ENCODE assay signal across 24 cellular contexts in genomic region chr7:28016297-28016696, GRCh38.
DNase-seq lines count a peak whose midpoint lies in the region; ATAC-seq and TF ChIP-seq lines count a peak whose summit lies in the region.
"Had no signal": no experiment of that assay in that cellular context is flagged by ENCODE, and none has a peak within 500 bp of the region (broad histone marks: within the 10 kb centered on the region; RNA-seq: fewer than 3 reads in every experiment).

No MANE protein-coding gene starts in this region.

- no peaks in the 10 kb centered on the region for H3K36me3 ChIP-seq in smooth muscle cell (ENCODE audit: low read depth)
- no peaks in the 10 kb centered on the region for H3K36me3 ChIP-seq in lower lobe of right lung
- H3K36me3 ChIP-seq: BLaER1 had no signal

- H3K79me2 ChIP-seq in smooth muscle cell (ENCODE audit: low read depth): peaks cover 29% of the 10 kb centered on the region

- WGBS in smooth muscle cell (ENCODE audit: low lambda C conversion rate): 34% methylated on average over 2 of the region's 2 CpGs

- no peak overlapping the region for H2AFZ ChIP-seq in smooth muscle cell (ENCODE audit: low read depth)
- H2AFZ ChIP-seq: PC-9 had no signal

- peak overlapping the region; percentile 7 for H3K4me2 ChIP-seq in smooth muscle cell
- H3K4me2 ChIP-seq: BLaER1, PC-9, SK-N-SH had no signal

- no peak overlapping the region for H3K4me3 Mint-ChIP-seq in central memory CD8-positive, alpha-beta T cell
- no peak overlapping the region for H3K4me3 Mint-ChIP-seq in MCF 10A (ENCODE audit: unreplicated experiment)
- H3K4me3 Mint-ChIP-seq: CD4-positive, alpha-beta T cell had no signal

- H3K27me3 ChIP-seq in smooth muscle cell (ENCODE audit: low read depth) (no peaks in the 10 kb centered on the region), lower lobe of right lung (ENCODE audit: low read depth) (no peaks in the 10 kb centered on the region)
- H3K27me3 ChIP-seq: BLaER1 had no signal

- H3K9ac ChIP-seq in smooth muscle cell (ENCODE audit: low read depth): no peak overlapping the region
- H3K9ac ChIP-seq: BLaER1, SK-N-SH had no signal

- H3K9me3 ChIP-seq in smooth muscle cell (replicated peaks; ENCODE audit: low read depth): no peaks in the 10 kb centered on the region
- H3K9me3 ChIP-seq in lower lobe of right lung: no peaks in the 10 kb centered on the region
- H3K9me3 ChIP-seq: SK-N-SH had no signal

- H3K27ac ChIP-seq in smooth muscle cell (ENCODE audit: low read depth): no peak overlapping the region
- no peak overlapping the region for H3K27ac ChIP-seq in lower lobe of right lung
- H3K27ac ChIP-seq: BLaER1, HL-60, PC-9 had no signal

- peak overlapping the region; percentile 33 for H3K27ac Mint-ChIP-seq in central memory CD8-positive, alpha-beta T cell (ENCODE audit: low read depth)
- no peak overlapping the region for H3K27ac Mint-ChIP-seq in MCF 10A (ENCODE audit: low read depth, unreplicated experiment)
- H3K27ac Mint-ChIP-seq: CD4-positive, alpha-beta T cell had no signal

- H3K4me3 ChIP-seq in smooth muscle cell: no peak overlapping the region
- no peak overlapping the region for H3K4me3 ChIP-seq in lower lobe of right lung
- H3K4me3 ChIP-seq: BLaER1, K562, PC-9 had no signal

- H3F3A ChIP-seq in smooth muscle cell (ENCODE audit: low read depth): no peaks in the 10 kb centered on the region

- no peak for ATAC-seq in central memory CD8-positive, alpha-beta T cell (replicated peaks; ENCODE audit: extremely low read depth, poor library complexity, severe bottlenecking)
- peak; percentile 78 for ATAC-seq in left ventricle myocardium superior
- no peak for ATAC-seq in lower lobe of right lung
- ATAC-seq: HepG2, K562 had no signal

- H3K9me3 Mint-ChIP-seq in central memory CD8-positive, alpha-beta T cell: no peaks in the 10 kb centered on the region
- peaks cover 6% of the 10 kb centered on the region for H3K9me3 Mint-ChIP-seq in MCF 10A (ENCODE audit: unreplicated experiment)

- no peak for TF ChIP-seq CTCF in smooth muscle cell (IDR thresholded peaks at IDR 0.05; ENCODE audit: borderline replicate concordance, insufficient read depth, poor library complexity, severe bottlenecking)
- TF ChIP-seq CTCF in lower lobe of right lung (IDR thresholded peaks at IDR 0.05): no peak
- no peak for TF ChIP-seq CTCF in MCF 10A (IDR thresholded peaks at IDR 0.05; ENCODE audit: unreplicated experiment)

- H3K4me1 Mint-ChIP-seq in central memory CD8-positive, alpha-beta T cell: peaks cover 35% of the 10 kb centered on the region
- H3K4me1 Mint-ChIP-seq in MCF 10A (ENCODE audit: insufficient read depth, unreplicated experiment): no peaks in the 10 kb centered on the region

- no peaks in the 10 kb centered on the region for H4K20me1 ChIP-seq in smooth muscle cell (ENCODE audit: low read depth)

- peak; percentile 12 to 71 for DNase-seq in NCI-H524 (lab: John Stamatoyannopoulos, UW)
- no peak for DNase-seq in central memory CD8-positive, alpha-beta T cell (ENCODE audit: low spot score in 2 of 2)
- DNase-seq in left ventricle myocardium superior: peak; percentile 44
- no peak for DNase-seq in smooth muscle cell (lab: John Stamatoyannopoulos, UW; ENCODE audit: unreplicated experiment)
- DNase-seq in stimulated activated CD4-positive, alpha-beta T cell treated with anti-CD3 and anti-CD28 coated beads, Interleukin-15, amount 100 ng/mL, for 24 hours: no peak
- no peak for DNase-seq in lower lobe of right lung
- DNase-seq in MCF 10A (ENCODE audit: unreplicated experiment): no peak
- DNase-seq: CD4-positive, alpha-beta T cell; COR-L47; DMS79; MM.1S; NCI-H1048; NCI-H1417 treated with DMSO at 0.1 percent for 48 hours; NCI-H187; NCI-H446 treated with DMSO at 0.1 percent for 48 hours; NCI-H748 treated with DMSO at 0.1 percent for 48 hours; PC-9; RPMI8226; SIG-M5; SK-N-SH had no signal

- peaks cover 5% of the 10 kb centered on the region for H3K36me3 Mint-ChIP-seq in central memory CD8-positive, alpha-beta T cell (ENCODE audit: insufficient read depth)
- H3K36me3 Mint-ChIP-seq in MCF 10A (ENCODE audit: insufficient read depth, unreplicated experiment): peaks cover 11% of the 10 kb centered on the region

- no TSS peak for BruUV-seq in MCF 10A (replicated peaks; lab: Mats Ljungman, UMichigan)

- CTCF ChIA-PET in MCF 10A (lab: Yijun Ruan, JAX): interaction anchor here (1.1 to 2.3 kb wide), 3 partner anchors 77 to 820 kb away, joined by 3 to 7 read pairs (median 3); no protein-coding TSS in a partner anchor

- intact Hi-C loops in left ventricle myocardium superior (cut with micrococcal nuclease): no loop called here
- intact Hi-C loops in lower lobe of right lung (cut with DNase I): no loop called here
- intact Hi-C loops in MCF 10A (cut with micrococcal nuclease): no loop called here

- no peaks in the 10 kb centered on the region for H3K27me3 Mint-ChIP-seq in central memory CD8-positive, alpha-beta T cell
- H3K27me3 Mint-ChIP-seq in MCF 10A (ENCODE audit: insufficient read depth, unreplicated experiment): no peaks in the 10 kb centered on the region
- H3K27me3 Mint-ChIP-seq: CD4-positive, alpha-beta T cell had no signal

- POLR2A ChIA-PET in MCF 10A (lab: Yijun Ruan, JAX): interaction anchor here (0.6 kb wide), 1 partner anchor 905 kb away, joined by 5 read pairs; no protein-coding TSS in a partner anchor

- peaks cover 11% of the 10 kb centered on the region for H3K4me1 ChIP-seq in smooth muscle cell (ENCODE audit: low read depth)
- peaks cover 7% of the 10 kb centered on the region for H3K4me1 ChIP-seq in lower lobe of right lung

Comparison
In these comparisons a context has a peak if more than half of its experiments do, and no peak if none do; other contexts are left out.
1. DNase-seq: peak in NCI-H524 (2 of 2) and left ventricle myocardium superior (single experiment); none in central memory CD8-positive, alpha-beta T cell (0 of 2), smooth muscle cell (single experiment), stimulated activated CD4-positive, alpha-beta T cell treated with anti-CD3 and anti-CD28 coated beads, Interleukin-15, amount 100 ng/mL, for 24 hours (single experiment), lower lobe of right lung (single experiment) and MCF 10A (single experiment).